18 cellular contexts compared by ENCODE assay signal in the genomic region with DNA sequence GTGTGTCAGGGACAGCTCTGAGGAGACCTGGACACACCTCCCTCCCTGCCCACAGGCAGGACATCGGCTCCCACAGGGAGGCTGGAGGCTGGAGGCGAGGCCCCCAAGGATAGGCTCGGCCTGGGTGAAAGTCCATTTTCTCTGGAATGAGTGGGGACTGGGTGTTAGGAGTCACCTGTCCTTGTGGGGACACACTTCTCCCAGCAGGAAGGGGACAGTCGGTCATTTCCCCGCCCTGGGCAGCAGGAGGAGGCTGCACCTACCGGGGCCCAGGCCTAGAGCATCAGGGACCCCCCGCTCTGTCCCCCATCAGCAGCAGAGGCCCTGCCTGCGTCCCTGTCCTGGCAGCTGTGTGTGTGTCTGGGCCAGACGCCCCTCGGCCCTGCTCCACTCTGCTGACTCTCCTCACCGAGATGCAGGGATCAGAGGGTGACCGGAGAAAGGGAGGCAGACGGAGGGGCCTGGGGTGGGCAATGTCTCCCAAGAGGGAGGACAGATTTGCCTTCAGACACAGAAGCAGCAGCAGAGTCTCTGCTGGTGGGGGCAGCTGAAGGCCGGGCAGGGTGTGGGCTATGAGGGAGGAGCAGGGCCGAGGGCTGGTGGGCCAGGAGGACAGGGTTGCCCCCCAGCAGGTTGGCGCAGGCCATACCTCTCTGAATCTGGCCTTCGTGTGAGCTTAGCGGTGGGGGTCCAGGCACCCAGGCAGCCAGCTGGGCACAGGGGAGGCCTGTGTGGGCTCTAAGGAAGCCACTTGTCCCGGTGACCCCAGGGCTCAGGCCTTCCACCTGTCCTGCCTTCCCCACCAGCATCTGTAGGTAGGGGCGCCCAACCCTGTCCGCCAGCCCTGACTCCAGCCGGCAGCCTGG.
"Had no signal": no experiment of that assay in that cellular context is flagged by ENCODE, and none has a peak within 500 bp of the region (broad histone marks: within the 10 kb centered on the region; RNA-seq: fewer than 3 reads in every experiment).

No MANE protein-coding gene starts in this region.

- H3K4me1 Mint-ChIP-seq: activated naive CD8-positive, alpha-beta T cell treated with anti-CD3 and anti-CD28 coated beads for 36 hours; central memory CD8-positive, alpha-beta T cell; stimulated activated effector memory CD8-positive, alpha-beta T cell treated with anti-CD3 and anti-CD28 coated beads, Interleukin-12 subunit alpha, Interleukin-12 subunit beta, amount 100 ng/mL, for 72 hours had no signal

- ATAC-seq: effector memory CD8-positive, alpha-beta T cell; stimulated activated effector memory CD8-positive, alpha-beta T cell treated with anti-CD3 and anti-CD28 coated beads, Interleukin-12 subunit alpha, Interleukin-12 subunit beta, amount 100 ng/mL, for 72 hours had no signal

- H3K4me1 ChIP-seq: colonic mucosa, parathyroid adenoma, suprapubic skin had no signal

- H3K9me3 Mint-ChIP-seq: activated naive CD8-positive, alpha-beta T cell treated with anti-CD3 and anti-CD28 coated beads for 36 hours; central memory CD8-positive, alpha-beta T cell; effector memory CD8-positive, alpha-beta T cell; stimulated activated effector memory CD8-positive, alpha-beta T cell treated with anti-CD3 and anti-CD28 coated beads, Interleukin-12 subunit alpha, Interleukin-12 subunit beta, amount 100 ng/mL, for 72 hours had no signal

- H3K4me3 ChIP-seq: colonic mucosa, dorsolateral prefrontal cortex, esophagus muscularis mucosa, lung, stomach, suprapubic skin, tibial nerve had no signal

- H3K36me3 ChIP-seq: colonic mucosa, esophagus muscularis mucosa, stomach, suprapubic skin, tibial nerve had no signal

- H3K27ac ChIP-seq: colonic mucosa, dorsolateral prefrontal cortex, esophagus muscularis mucosa, parathyroid adenoma, stomach, suprapubic skin, tibial nerve had no signal

- H3K27ac Mint-ChIP-seq: activated naive CD8-positive, alpha-beta T cell treated with anti-CD3 and anti-CD28 coated beads for 36 hours; effector memory CD8-positive, alpha-beta T cell; nephron; stimulated activated effector memory CD8-positive, alpha-beta T cell treated with anti-CD3 and anti-CD28 coated beads, Interleukin-12 subunit alpha, Interleukin-12 subunit beta, amount 100 ng/mL, for 72 hours had no signal

- H3K9ac ChIP-seq: parathyroid adenoma had no signal

- H3K4me3 Mint-ChIP-seq: activated naive CD8-positive, alpha-beta T cell treated with anti-CD3 and anti-CD28 coated beads for 36 hours; central memory CD8-positive, alpha-beta T cell; effector memory CD8-positive, alpha-beta T cell; nephron; stimulated activated effector memory CD8-positive, alpha-beta T cell treated with anti-CD3 and anti-CD28 coated beads, Interleukin-12 subunit alpha, Interleukin-12 subunit beta, amount 100 ng/mL, for 72 hours had no signal

- H3K79me2 ChIP-seq: parathyroid adenoma had no signal

- H2AFZ ChIP-seq: parathyroid adenoma had no signal

- H3K9me3 ChIP-seq: colonic mucosa, stomach, suprapubic skin had no signal

- H3K36me3 Mint-ChIP-seq: activated naive CD8-positive, alpha-beta T cell treated with anti-CD3 and anti-CD28 coated beads for 36 hours; stimulated activated effector memory CD8-positive, alpha-beta T cell treated with anti-CD3 and anti-CD28 coated beads, Interleukin-12 subunit alpha, Interleukin-12 subunit beta, amount 100 ng/mL, for 72 hours had no signal

- DNase-seq: activated naive CD8-positive, alpha-beta T cell treated with anti-CD3 and anti-CD28 coated beads for 36 hours; activated T-cell treated with anti-CD3 and anti-CD28 coated beads, Interleukin-2, amount 50 U/mL, for 1 hour; colonic mucosa; dorsolateral prefrontal cortex; effector memory CD8-positive, alpha-beta T cell; hypothalamus; nucleus accumbens; stimulated activated CD4-positive, alpha-beta T cell treated with anti-CD3 and anti-CD28 coated beads, Interleukin-2, amount 100 ng/mL, for 24 hours; stomach; T-helper 9 cell had no signal
